Comparison of ENCODE assay signal across 20 cellular contexts in the genomic region with DNA sequence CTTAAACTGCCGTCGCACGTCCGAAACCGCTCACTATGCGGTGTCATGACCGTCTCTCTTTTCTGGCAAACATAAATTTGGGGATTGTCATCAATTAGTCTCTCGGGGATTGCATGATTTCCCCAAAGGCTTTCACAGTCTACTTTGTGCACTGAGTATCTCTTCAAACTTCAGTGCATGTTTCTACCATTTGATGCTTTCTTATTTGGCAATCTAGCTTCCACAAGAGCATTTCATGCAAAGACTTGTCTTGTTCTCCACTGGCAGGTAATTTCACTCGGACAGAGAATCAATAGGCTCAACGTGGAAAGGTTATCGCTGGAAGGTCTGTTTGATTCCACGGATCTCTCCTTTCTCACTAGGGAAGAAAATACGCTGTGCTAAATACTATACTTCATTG. TPM values are rescaled to one million over a fixed set of nuclear protein-coding genes. Genes with fewer than 3 reads are reported as not detected.
"Had no signal": no experiment of that assay in that cellular context is flagged by ENCODE, and none has a peak within 500 bp of the region (broad histone marks: within the 10 kb centered on the region; RNA-seq: fewer than 3 reads in every experiment).

No MANE protein-coding gene starts in this region.

RNA-seq across cellular contexts. Expression of a gene that starts 0.8 kb away (rescaled TPM):
- total RNA-seq: activated naive CD4-positive, alpha-beta T cell treated with anti-CD3 and anti-CD28 coated beads for 36 hours; activated naive CD4-positive, alpha-beta T cell treated with anti-CD3 and anti-CD28 coated beads, Interleukin-2, amount 50 U/mL, for 72 hours; activated naive CD8-positive, alpha-beta T cell treated with anti-CD3 and anti-CD28 coated beads for 36 hours; activated naive CD8-positive, alpha-beta T cell treated with anti-CD3 and anti-CD28 coated beads, Interleukin-2, amount 10 ng/mL, durations not matched to agents 7 days and 5 days; activated T-cell treated with anti-CD3 and anti-CD28 coated beads, Interleukin-2, amount 50 U/mL, for 4 hours; activated T-cell treated with anti-CD3 and anti-CD28 coated beads, Interleukin-2, amount 50 U/mL, for 72 hours; activated T-helper 1 cell treated with anti-CD3 and anti-CD28 coated beads, Interleukin-12 subunit alpha, Interleukin-12 subunit beta, Interleukin-2, Interleukin-4 antibody, amounts not matched to agents 30 ng/mL and 10 ng/mL and 1 ng/mL, durations not matched to agents 14 hours and 24 hours and 36 hours; activated T-helper 17 cell treated with anti-CD3 and anti-CD28 coated beads, Interleukin-2, amount 50 U/mL, for 72 hours; activated T-helper 2 cell treated with anti-CD3 and anti-CD28 coated beads, Interferon-gamma antibody, Interleukin-2, Interleukin-4, amounts not matched to agents 10 μg/mL and 5 μg/mL and 100 μg/mL, durations not matched to agents 14 hours and 24 hours and 36 hours; adrenal gland; aorta; ascending aorta; astrocyte; body of pancreas; breast epithelium; bronchial epithelial cell; cardiac muscle cell; cardiac septum; cerebellum; chondrocyte had no signal

RNA-seq across cellular contexts. Expression of a gene that starts 5.5 kb away (rescaled TPM):
- total RNA-seq: activated naive CD4-positive, alpha-beta T cell treated with anti-CD3 and anti-CD28 coated beads for 36 hours; activated naive CD4-positive, alpha-beta T cell treated with anti-CD3 and anti-CD28 coated beads, Interleukin-2, amount 50 U/mL, for 72 hours; activated naive CD8-positive, alpha-beta T cell treated with anti-CD3 and anti-CD28 coated beads for 36 hours; activated naive CD8-positive, alpha-beta T cell treated with anti-CD3 and anti-CD28 coated beads, Interleukin-2, amount 10 ng/mL, durations not matched to agents 7 days and 5 days; activated T-cell treated with anti-CD3 and anti-CD28 coated beads, Interleukin-2, amount 50 U/mL, for 4 hours; activated T-cell treated with anti-CD3 and anti-CD28 coated beads, Interleukin-2, amount 50 U/mL, for 72 hours; activated T-helper 1 cell treated with anti-CD3 and anti-CD28 coated beads, Interleukin-12 subunit alpha, Interleukin-12 subunit beta, Interleukin-2, Interleukin-4 antibody, amounts not matched to agents 30 ng/mL and 10 ng/mL and 1 ng/mL, durations not matched to agents 14 hours and 24 hours and 36 hours; activated T-helper 17 cell treated with anti-CD3 and anti-CD28 coated beads, Interleukin-2, amount 50 U/mL, for 72 hours; activated T-helper 2 cell treated with anti-CD3 and anti-CD28 coated beads, Interferon-gamma antibody, Interleukin-2, Interleukin-4, amounts not matched to agents 10 μg/mL and 5 μg/mL and 100 μg/mL, durations not matched to agents 14 hours and 24 hours and 36 hours; adrenal gland; aorta; ascending aorta; astrocyte; body of pancreas; breast epithelium; bronchial epithelial cell; cardiac muscle cell; cardiac septum; cerebellum; chondrocyte had no signal

RNA-seq across cellular contexts. Expression of a gene that starts 10.3 kb away (rescaled TPM):
- total RNA-seq: activated naive CD4-positive, alpha-beta T cell treated with anti-CD3 and anti-CD28 coated beads for 36 hours; activated naive CD4-positive, alpha-beta T cell treated with anti-CD3 and anti-CD28 coated beads, Interleukin-2, amount 50 U/mL, for 72 hours; activated naive CD8-positive, alpha-beta T cell treated with anti-CD3 and anti-CD28 coated beads for 36 hours; activated naive CD8-positive, alpha-beta T cell treated with anti-CD3 and anti-CD28 coated beads, Interleukin-2, amount 10 ng/mL, durations not matched to agents 7 days and 5 days; activated T-cell treated with anti-CD3 and anti-CD28 coated beads, Interleukin-2, amount 50 U/mL, for 4 hours; activated T-cell treated with anti-CD3 and anti-CD28 coated beads, Interleukin-2, amount 50 U/mL, for 72 hours; activated T-helper 1 cell treated with anti-CD3 and anti-CD28 coated beads, Interleukin-12 subunit alpha, Interleukin-12 subunit beta, Interleukin-2, Interleukin-4 antibody, amounts not matched to agents 30 ng/mL and 10 ng/mL and 1 ng/mL, durations not matched to agents 14 hours and 24 hours and 36 hours; activated T-helper 17 cell treated with anti-CD3 and anti-CD28 coated beads, Interleukin-2, amount 50 U/mL, for 72 hours; activated T-helper 2 cell treated with anti-CD3 and anti-CD28 coated beads, Interferon-gamma antibody, Interleukin-2, Interleukin-4, amounts not matched to agents 10 μg/mL and 5 μg/mL and 100 μg/mL, durations not matched to agents 14 hours and 24 hours and 36 hours; adrenal gland; aorta; ascending aorta; astrocyte; body of pancreas; breast epithelium; bronchial epithelial cell; cardiac muscle cell; cardiac septum; cerebellum; chondrocyte had no signal

RNA-seq across cellular contexts. Expression of a gene that starts 15.0 kb away (rescaled TPM):
- total RNA-seq: activated naive CD4-positive, alpha-beta T cell treated with anti-CD3 and anti-CD28 coated beads for 36 hours; activated naive CD4-positive, alpha-beta T cell treated with anti-CD3 and anti-CD28 coated beads, Interleukin-2, amount 50 U/mL, for 72 hours; activated naive CD8-positive, alpha-beta T cell treated with anti-CD3 and anti-CD28 coated beads for 36 hours; activated naive CD8-positive, alpha-beta T cell treated with anti-CD3 and anti-CD28 coated beads, Interleukin-2, amount 10 ng/mL, durations not matched to agents 7 days and 5 days; activated T-cell treated with anti-CD3 and anti-CD28 coated beads, Interleukin-2, amount 50 U/mL, for 4 hours; activated T-cell treated with anti-CD3 and anti-CD28 coated beads, Interleukin-2, amount 50 U/mL, for 72 hours; activated T-helper 1 cell treated with anti-CD3 and anti-CD28 coated beads, Interleukin-12 subunit alpha, Interleukin-12 subunit beta, Interleukin-2, Interleukin-4 antibody, amounts not matched to agents 30 ng/mL and 10 ng/mL and 1 ng/mL, durations not matched to agents 14 hours and 24 hours and 36 hours; activated T-helper 17 cell treated with anti-CD3 and anti-CD28 coated beads, Interleukin-2, amount 50 U/mL, for 72 hours; activated T-helper 2 cell treated with anti-CD3 and anti-CD28 coated beads, Interferon-gamma antibody, Interleukin-2, Interleukin-4, amounts not matched to agents 10 μg/mL and 5 μg/mL and 100 μg/mL, durations not matched to agents 14 hours and 24 hours and 36 hours; adrenal gland; aorta; ascending aorta; astrocyte; body of pancreas; breast epithelium; bronchial epithelial cell; cardiac muscle cell; cardiac septum; cerebellum; chondrocyte had no signal

RNA-seq across cellular contexts. Expression of a gene that starts 19.8 kb away (rescaled TPM):
- total RNA-seq: activated naive CD4-positive, alpha-beta T cell treated with anti-CD3 and anti-CD28 coated beads for 36 hours; activated naive CD4-positive, alpha-beta T cell treated with anti-CD3 and anti-CD28 coated beads, Interleukin-2, amount 50 U/mL, for 72 hours; activated naive CD8-positive, alpha-beta T cell treated with anti-CD3 and anti-CD28 coated beads for 36 hours; activated naive CD8-positive, alpha-beta T cell treated with anti-CD3 and anti-CD28 coated beads, Interleukin-2, amount 10 ng/mL, durations not matched to agents 7 days and 5 days; activated T-cell treated with anti-CD3 and anti-CD28 coated beads, Interleukin-2, amount 50 U/mL, for 4 hours; activated T-cell treated with anti-CD3 and anti-CD28 coated beads, Interleukin-2, amount 50 U/mL, for 72 hours; activated T-helper 1 cell treated with anti-CD3 and anti-CD28 coated beads, Interleukin-12 subunit alpha, Interleukin-12 subunit beta, Interleukin-2, Interleukin-4 antibody, amounts not matched to agents 30 ng/mL and 10 ng/mL and 1 ng/mL, durations not matched to agents 14 hours and 24 hours and 36 hours; activated T-helper 17 cell treated with anti-CD3 and anti-CD28 coated beads, Interleukin-2, amount 50 U/mL, for 72 hours; activated T-helper 2 cell treated with anti-CD3 and anti-CD28 coated beads, Interferon-gamma antibody, Interleukin-2, Interleukin-4, amounts not matched to agents 10 μg/mL and 5 μg/mL and 100 μg/mL, durations not matched to agents 14 hours and 24 hours and 36 hours; adrenal gland; aorta; ascending aorta; astrocyte; body of pancreas; breast epithelium; bronchial epithelial cell; cardiac muscle cell; cardiac septum; cerebellum; chondrocyte had no signal
